Comparison of ENCODE assay signal across 7 cellular contexts in the genomic region with DNA sequence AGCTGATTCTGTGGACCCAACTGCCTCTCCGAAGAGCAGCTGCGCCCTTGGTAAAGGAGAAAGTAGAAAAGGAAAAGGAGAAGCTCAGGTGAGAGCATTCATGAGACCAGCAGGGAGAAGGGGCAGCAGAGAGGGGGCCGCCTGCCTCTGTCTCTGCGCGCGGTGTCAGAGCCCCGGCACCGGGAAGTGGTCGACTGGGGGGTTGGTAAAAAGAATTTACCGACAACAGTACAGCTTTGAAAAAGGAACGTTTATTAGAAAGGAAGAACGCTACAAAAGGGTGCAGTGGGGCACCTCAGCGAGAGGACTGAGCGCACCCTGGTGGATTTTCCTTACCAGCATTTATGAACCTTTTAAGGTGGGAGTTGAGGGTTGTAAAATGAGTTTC.
DNase-seq lines count a peak whose midpoint lies in the region; ATAC-seq, FAIRE-seq and TF ChIP-seq lines count a peak whose summit lies in the region.

No MANE protein-coding gene starts in this region.

- peak overlapping the region in 40 of 59 donors; percentile 3 to 80 (median 56) for H3K27ac ChIP-seq in dorsolateral prefrontal cortex
- H3K27ac ChIP-seq in thymus (ENCODE audit: low read depth), result peak overlapping the region; percentile 78

- H3K27me3 ChIP-seq in dorsolateral prefrontal cortex (no peaks in the 10 kb centered on the region), thymus (ENCODE audit: control insufficient read depth, insufficient read depth) (no peaks in the 10 kb centered on the region)

- peak; percentile 36 for ATAC-seq in HG02884 (IDR thresholded peaks at IDR 0.05; ENCODE audit: unreplicated experiment)

- peak in 8 of 56 donors; percentile 9 to 41 (median 20) for TF ChIP-seq CTCF in dorsolateral prefrontal cortex (IDR thresholded peaks at IDR 0.05 in 54 of 56, conservative IDR thresholded peaks at IDR 0.05 in 2 of 56; ENCODE audit: low read depth in 1 of 56, partially characterized antibody in 56 of 56)

- intact Hi-C loops in dorsolateral prefrontal cortex (cut with DNase I), result loop anchor here (1.0 to 10.0 kb wide), 4 partner anchors 245 to 352 kb away; no protein-coding TSS in a partner anchor

- no peak for DNase-seq in GM18507 (ENCODE audit: extremely low spot score, insufficient read length, low read depth)
- peak; percentile 61 for DNase-seq in NCI-H146 treated with DMSO at 0.1 percent for 48 hours (lab: John Stamatoyannopoulos, UW; ENCODE audit: unreplicated experiment)
- DNase-seq in activated CD4-positive, alpha-beta T cell treated with anti-CD3 and anti-CD28 coated beads for 24 hours (ENCODE audit: low read depth in 2 of 2), result peak; percentile 11 to 19
- peak in 1 of 10 donors; percentile 22 for DNase-seq in dorsolateral prefrontal cortex
- peak; percentile 37 for DNase-seq in mucosa of gallbladder (ENCODE audit: low spot score)

- no peaks in the 10 kb centered on the region for H3K36me3 ChIP-seq in thymus (ENCODE audit: control insufficient read depth, insufficient read depth)

- H3K9me3 ChIP-seq in thymus (ENCODE audit: control insufficient read depth), result no peaks in the 10 kb centered on the region

- H3K4me3 ChIP-seq in dorsolateral prefrontal cortex, result peak overlapping the region in 40 of 59 donors; percentile 2 to 53 (median 26)
- peak overlapping the region; percentile 53 for H3K4me3 ChIP-seq in thymus (ENCODE audit: low read length)

- 3% methylated on average over 14 of the region's 14 CpGs for WGBS in thymus

- FAIRE-seq in GM18507 (lab: Jason Lieb, UNC), result peak; percentile 73

- peaks cover 2% of the 10 kb centered on the region for H3K4me1 ChIP-seq in thymus (ENCODE audit: control insufficient read depth, insufficient read depth, low read length)
